In the genomic region with DNA sequence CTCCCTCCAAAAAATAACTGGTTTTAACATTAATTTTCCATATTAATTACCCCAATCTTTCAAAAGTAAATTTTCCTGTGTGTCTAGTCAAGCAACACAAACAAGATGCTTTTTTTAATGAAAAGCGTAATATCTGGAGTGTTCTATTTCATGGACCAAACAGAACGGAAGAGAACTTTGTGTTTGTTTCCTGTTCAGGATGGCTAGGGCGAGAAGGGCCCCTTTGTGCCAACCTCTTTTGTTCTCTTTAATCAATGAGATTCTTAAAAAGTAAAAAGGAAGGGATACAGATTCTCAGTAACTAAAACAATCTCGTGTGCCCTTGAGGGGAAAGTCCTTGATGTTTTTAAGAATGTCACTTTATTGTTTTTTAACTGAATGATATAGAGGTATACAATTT, we compare ENCODE assay signal across 8 cellular contexts. TPM values are rescaled to one million over a fixed set of nuclear protein-coding genes. Genes with fewer than 3 reads are reported as not detected.
DNase-seq lines count a peak whose midpoint lies in the region; ATAC-seq and TF ChIP-seq lines count a peak whose summit lies in the region.

No MANE protein-coding gene starts in this region.

- DNase-seq in GM12864 (ENCODE audit: low read depth), result no peak
- no peak for DNase-seq in IMR-90
- peak; percentile 73 for DNase-seq in dermis blood vessel endothelial cell
- DNase-seq in aorta, result no peak

- H3K9ac ChIP-seq in IMR-90 (ENCODE audit: low read depth, low read length) (no peak overlapping the region), parathyroid adenoma (no peak overlapping the region)

- H3K79me1 ChIP-seq in IMR-90 (ENCODE audit: low read depth in 1 of 2, low read length in 2 of 2), result peaks cover 31 to 64% of the 10 kb centered on the region in 2 experiments

- no peak for TF ChIP-seq RAD21 in IMR-90 (IDR thresholded peaks at IDR 0.05; ENCODE audit: low read length)

- peaks cover 9% of the 10 kb centered on the region for H3K79me2 ChIP-seq in parathyroid adenoma

- no peaks in the 10 kb centered on the region for H3K9me3 ChIP-seq in IMR-90 (ENCODE audit: control insufficient read depth, insufficient read depth, low read length)
- H3K9me3 ChIP-seq in parathyroid adenoma (ENCODE audit: control insufficient read depth, low read length), result no peaks in the 10 kb centered on the region
- no peaks in the 10 kb centered on the region for H3K9me3 ChIP-seq in aorta (ENCODE audit: control insufficient read depth, low read length)

- H3K4ac ChIP-seq in IMR-90 (ENCODE audit: low read depth, low read length), result no peak overlapping the region; the same call in 1 of the 2 replicates

- H3K4me2 ChIP-seq in IMR-90 (ENCODE audit: low read depth, low read length), result no peak overlapping the region
- peak overlapping the region; percentile 70 for H3K4me2 ChIP-seq in parathyroid adenoma (ENCODE audit: low read length)

- H4K91ac ChIP-seq in IMR-90 (ENCODE audit: insufficient read depth, low read depth, low read length), result no peak overlapping the region

- no peak overlapping the region for H2AK9ac ChIP-seq in IMR-90 (replicated peaks; ENCODE audit: low read depth, low read length, poor library complexity)

- peaks cover 61% of the 10 kb centered on the region for H3K36me3 ChIP-seq in IMR-90 (ENCODE audit: control insufficient read depth, insufficient read depth, low read length)
- no peaks in the 10 kb centered on the region for H3K36me3 ChIP-seq in parathyroid adenoma (ENCODE audit: control insufficient read depth, insufficient read depth, low read length)
- H3K36me3 ChIP-seq in aorta (ENCODE audit: control insufficient read depth in 1 of 2, insufficient read depth in 2 of 2, low read length in 1 of 2), result peaks cover 2 to 19% of the 10 kb centered on the region in 2 donors

- no TSS peak for BruUV-seq in IMR-90 (replicated peaks; lab: Mats Ljungman, UMichigan)

- peaks cover 66% of the 10 kb centered on the region for H4K20me1 ChIP-seq in IMR-90 (ENCODE audit: insufficient read depth, low read length)

- no peak overlapping the region for H2AFZ ChIP-seq in IMR-90 (replicated peaks; ENCODE audit: low read length, poor library complexity)
- H2AFZ ChIP-seq in parathyroid adenoma, result no peak overlapping the region

- peak overlapping the region; percentile 36; the same call in 1 of the 2 replicates for H2BK120ac ChIP-seq in IMR-90 (ENCODE audit: low read depth, low read length)

- no CpG with 5 or more reads among the region's 4 CpGs for WGBS in IMR-90 (ENCODE audit: extremely low coverage in 2 of 2, insufficient read length in 1 of 2), 2 experiments
- 2 to 5% methylated on average over 4 of the region's 4 CpGs for WGBS in aorta, 2 donors

- intact Hi-C loops in IMR-90 (cut with micrococcal nuclease) (loop anchor here (5.0 kb wide), 1 partner anchor 74 kb away; a partner anchor contains a TSS), aorta (cut with DNase I) (loop anchor here in 1 of 2 donors (5.0 kb wide), 1 partner anchor 74 kb away; a partner anchor contains a TSS)

- no peak overlapping the region for H2BK15ac ChIP-seq in IMR-90 (ENCODE audit: low read depth, low read length)

- no peak overlapping the region for H3K56ac ChIP-seq in IMR-90 (ENCODE audit: extremely low read depth, insufficient read depth, low read length)

- TF ChIP-seq POLR2A in IMR-90 (IDR thresholded peaks at IDR 0.05; ENCODE audit: low read depth, low read length) (no peak), GM18505 (IDR thresholded peaks at IDR 0.05; ENCODE audit: borderline replicate concordance, extremely low read depth, insufficient read depth, insufficient read length) (no peak)

- H4K5ac ChIP-seq in IMR-90 (ENCODE audit: low read depth, low read length), result no peak overlapping the region

- H3K9me1 ChIP-seq in IMR-90 (ENCODE audit: insufficient read depth, low read length), result peaks cover 26% of the 10 kb centered on the region

- POLR2A ChIA-PET in IMR-90 (lab: Charles Lee; ENCODE audit: unreplicated experiment), result interaction anchor here (1.0 kb wide), 1 partner anchor 12 kb away, joined by 7 read pairs; no protein-coding TSS in a partner anchor

- no peak overlapping the region for H3K18ac ChIP-seq in IMR-90 (ENCODE audit: low read depth, low read length)

- in situ Hi-C loops in IMR-90 (cut with MboI; ENCODE audit: low sequenced_read_pairs), result loop anchor here (5.0 to 10.0 kb wide), 2 partner anchors 74 to 117 kb away; a partner anchor contains a TSS

- H2BK20ac ChIP-seq in IMR-90 (ENCODE audit: low read depth, low read length), result no peak overlapping the region

- dilution Hi-C loops in IMR-90 (cut with HindIII; ENCODE audit: low sequenced_read_pairs, unreplicated experiment), result no loop called here

- H3K27ac ChIP-seq in IMR-90 (ENCODE audit: insufficient read depth, low read length) (no peak overlapping the region), parathyroid adenoma (peak overlapping the region; percentile 78), aorta (ENCODE audit: low read depth in 1 of 2, low read length in 2 of 2) (peak overlapping the region in 1 of 2 donors; percentile 91)

- no peaks in the 10 kb centered on the region for H3K27me3 ChIP-seq in IMR-90 (ENCODE audit: control insufficient read depth, insufficient read depth, low read length)
- no peaks in the 10 kb centered on the region for H3K27me3 ChIP-seq in parathyroid adenoma (ENCODE audit: control insufficient read depth, insufficient read depth, low read length)
- no peaks in the 10 kb centered on the region for H3K27me3 ChIP-seq in aorta (ENCODE audit: control insufficient read depth in 1 of 2, insufficient read depth in 2 of 2, low read length in 1 of 2)

- H4K8ac ChIP-seq in IMR-90 (ENCODE audit: low read depth in 2 of 2, low read length in 2 of 2), result no peak overlapping the region

- 0 out of 2 replicates have a peak overlapping the region, but pooled peaks have one; percentile 48 for H3K14ac ChIP-seq in IMR-90 (replicated peaks; ENCODE audit: low read depth, low read length)

- H2BK5ac ChIP-seq in IMR-90 (ENCODE audit: low read depth, low read length, poor library complexity, severe bottlenecking), result peak overlapping the region; percentile 16

- ATAC-seq in IMR-90 (ENCODE audit: low read depth) (no peak), GM19397 (IDR thresholded peaks at IDR 0.05; ENCODE audit: unreplicated experiment) (no peak), GM18505 (IDR thresholded peaks at IDR 0.05; ENCODE audit: unreplicated experiment) (no peak), aorta (ENCODE audit: low FRiP score) (no peak), GM21528 (IDR thresholded peaks at IDR 0.05; ENCODE audit: low FRiP score, unreplicated experiment) (no peak)

- H2AK5ac ChIP-seq in IMR-90 (ENCODE audit: low read depth, low read length), result no peak overlapping the region

- peaks cover 12% of the 10 kb centered on the region for H3K4me1 ChIP-seq in IMR-90 (ENCODE audit: control insufficient read depth, insufficient read depth, low read length)
- H3K4me1 ChIP-seq in parathyroid adenoma, result peaks cover 19% of the 10 kb centered on the region
- no peaks in the 10 kb centered on the region for H3K4me1 ChIP-seq in aorta (ENCODE audit: control insufficient read depth in 1 of 2, insufficient read depth in 2 of 2, low read length in 2 of 2)

- CTCF ChIA-PET in IMR-90 (lab: Yijun Ruan, JAX), result interaction anchor here (1.4 kb wide), 1 partner anchor 85 kb away, joined by 4 read pairs; no protein-coding TSS in a partner anchor

- peak overlapping the region; percentile 37; the same call in 1 of the 2 replicates for H3K23ac ChIP-seq in IMR-90 (ENCODE audit: low read depth, low read length)

- peak overlapping the region; percentile 28; the same call in 1 of the 2 replicates for H3K4me3 ChIP-seq in GM12864 (ENCODE audit: low read depth, low read length)
- H3K4me3 ChIP-seq in IMR-90 (ENCODE audit: insufficient read depth, low read depth, low read length), result no peak overlapping the region
- H3K4me3 ChIP-seq in parathyroid adenoma (ENCODE audit: low read depth, low read length), result peak overlapping the region; percentile 56
- H3K4me3 ChIP-seq in aorta (ENCODE audit: low read length in 2 of 2), result no peak overlapping the region

- TF ChIP-seq CTCF in GM12864 (IDR thresholded peaks at IDR 0.05; ENCODE audit: low read depth, low read length, missing control alignments) (no peak), IMR-90 (conservative IDR thresholded peaks at IDR 0.05; ENCODE audit: low read depth, low read length) (no peak), parathyroid adenoma (IDR thresholded peaks at IDR 0.05) (no peak)

TF ChIP-seq in IMR-90, 13 proteins besides CTCF, POLR2A, EP300 and RAD21 (continues in another document):
- TF ChIP-seq CEBPB (IDR thresholded peaks at IDR 0.05; ENCODE audit: low read depth, low read length) (no peak), RCOR1 (IDR thresholded peaks at IDR 0.05; ENCODE audit: insufficient replicate concordance, low read length) (no peak), BHLHE40 (IDR thresholded peaks at IDR 0.05; ENCODE audit: low read depth, low read length) (no peak), SMC3 (IDR thresholded peaks at IDR 0.05; ENCODE audit: low read depth, low read length) (no peak), MAFK (IDR thresholded peaks at IDR 0.05; ENCODE audit: low read depth, low read length) (no peak), RFX5 (IDR thresholded peaks at IDR 0.05; ENCODE audit: low read depth, low read length) (no peak), CHD1 (IDR thresholded peaks at IDR 0.05; ENCODE audit: low read depth, low read length) (no peak), MXI1 (IDR thresholded peaks at IDR 0.05; ENCODE audit: borderline replicate concordance, low read depth, low read length) (no peak)
- TF ChIP-seq, protein P1, sequence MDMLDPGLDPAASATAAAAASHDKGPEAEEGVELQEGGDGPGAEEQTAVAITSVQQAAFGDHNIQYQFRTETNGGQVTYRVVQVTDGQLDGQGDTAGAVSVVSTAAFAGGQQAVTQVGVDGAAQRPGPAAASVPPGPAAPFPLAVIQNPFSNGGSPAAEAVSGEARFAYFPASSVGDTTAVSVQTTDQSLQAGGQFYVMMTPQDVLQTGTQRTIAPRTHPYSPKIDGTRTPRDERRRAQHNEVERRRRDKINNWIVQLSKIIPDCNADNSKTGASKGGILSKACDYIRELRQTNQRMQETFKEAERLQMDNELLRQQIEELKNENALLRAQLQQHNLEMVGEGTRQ (IDR thresholded peaks at IDR 0.05; ENCODE audit: low read depth, low read length), result no peak

RNA-seq across cellular contexts. Expression of a gene that starts 55.7 kb away (rescaled TPM):
- total RNA-seq in IMR-90 (2012; rRNA removed), result 377 and 397 TPM in 2 replicates
- 1,064 and 1,356 TPM in 2 replicates for polyA plus RNA-seq in IMR-90 (2012; rRNA removed)
- 1,777 and 2,021 TPM in 2 replicates for polyA plus RNA-seq in IMR-90 (2012; cell fraction: cytosol; rRNA removed)
- 1,041 and 1,061 TPM in 2 replicates for polyA plus RNA-seq in IMR-90 (2012; cell fraction: nucleus; rRNA removed; ENCODE audit: low replicate concordance)
- 365 and 726 TPM in 2 replicates for total RNA-seq in dermis blood vessel endothelial cell
- total RNA-seq in aorta, result 100 to 1,000 TPM; 838 to 881 TPM
- 1,000 to 10,000 TPM in 1 of 2 donors, 100 to 1,000 TPM in 1; 934 to 1,060 TPM for polyA plus RNA-seq in aorta

RNA-seq across cellular contexts. Expression of a gene that starts 57.5 kb away (rescaled TPM):
- total RNA-seq in IMR-90 (2012; rRNA removed), result 0.54 and 0.83 TPM in 2 replicates
- polyA plus RNA-seq in IMR-90 (2012; rRNA removed), result 0.60 and 0.90 TPM in 2 replicates
- polyA plus RNA-seq in IMR-90 (2012; cell fraction: cytosol; rRNA removed), result 0.57 and 0.74 TPM in 2 replicates
- 0.90 and 1.0 TPM in 2 replicates for polyA plus RNA-seq in IMR-90 (2012; cell fraction: nucleus; rRNA removed; ENCODE audit: low replicate concordance)
- total RNA-seq in dermis blood vessel endothelial cell, result not detected in 2 replicates
- 1 to 10 TPM; 1.2 to 1.7 TPM for total RNA-seq in aorta
- 1 to 10 TPM in 1 of 2 donors, not detected in 1; 1.0 TPM for polyA plus RNA-seq in aorta

Comparison
In these comparisons a context has a peak if more than half of its experiments do, and no peak if none do; other contexts are left out.
1. H3K4me3 ChIP-seq: peak in GM12864 (single experiment) and parathyroid adenoma (single experiment); none in IMR-90 (single experiment) and aorta (0 of 2).